In genomic region chr16:46986896-46987295, GRCh38 we compare ENCODE assay signal across 24 cellular contexts.
"Had no signal": no experiment of that assay in that cellular context is flagged by ENCODE, and none has a peak within 500 bp of the region (broad histone marks: within the 10 kb centered on the region; RNA-seq: fewer than 3 reads in every experiment).

No MANE protein-coding gene starts in this region.

- DNase-seq: activated CD4-positive, alpha-beta memory T cell treated with anti-CD3 and anti-CD28 coated beads, Interleukin-2, amount 10 ng/mL, durations not matched to agents 7 days and 5 days; activated CD4-positive, alpha-beta T cell treated with anti-CD3 and anti-CD28 coated beads for 36 hours; activated CD4-positive, alpha-beta T cell treated with anti-CD3 and anti-CD28 coated beads, Interleukin-2, amount 50 U/mL, for 1 hour; activated gamma-delta T cell; activated naive CD4-positive, alpha-beta T cell treated with anti-CD3 and anti-CD28 coated beads for 36 hours; activated T-cell treated with anti-CD3 and anti-CD28 coated beads for 4 hours; activated T-cell treated with anti-CD3 and anti-CD28 coated beads, Interleukin-2, amount 50 U/mL, for 48 hours; amygdala; caudate nucleus; MG63; NCI-H1105; NCI-H1436; NCI-H1694 treated with DMSO at 0.1 percent for 48 hours; NCI-H2029 treated with DMSO at 0.1 percent for 48 hours; NCI-H510A treated with DMSO at 0.1 percent for 48 hours; NCI-H69; PC-3; SHP77; T-cell; T-helper 2 cell; T1000 had no signal

- H3K4me3 ChIP-seq: breast epithelium, MG63, SJSA1 had no signal

- ATAC-seq: activated CD4-positive, alpha-beta T cell treated with anti-CD3 and anti-CD28 coated beads for 36 hours; activated T-helper 17 cell treated with anti-CD3 and anti-CD28 coated beads, Interleukin-2, amount 50 U/mL, for 72 hours; PC-3; T-cell had no signal
